Comparison of ENCODE assay signal across 8 cellular contexts in genomic region chr19:40750035-40750284, GRCh38. TPM values are rescaled to one million over a fixed set of nuclear protein-coding genes. Genes with fewer than 3 reads are reported as not detected.
DNase-seq lines count a peak whose midpoint lies in the region; ATAC-seq and TF ChIP-seq lines count a peak whose summit lies in the region.

No MANE protein-coding gene starts in this region.

- CTCF ChIA-PET in activated CD8-positive, alpha-beta T cell treated with anti-CD3 and anti-CD28 coated beads for 36 hours (lab: Charles Lee): interaction anchor here (1.0 to 2.8 kb wide), 5 partner anchors 28 to 115 kb away, joined by 3 to 11 read pairs (median 7); partner anchors contain the start of gene RAB4B

- POLR2A ChIA-PET in activated CD8-positive, alpha-beta T cell treated with anti-CD3 and anti-CD28 coated beads for 36 hours (lab: Charles Lee): interaction anchor here (0.6 to 2.4 kb wide), 10 partner anchors 9 to 534 kb away, joined by 3 to 14 read pairs (median 4); partner anchors contain the start of genes COQ8B, EGLN2, HNRNPUL1 and ITPKC

- no peaks in the 10 kb centered on the region for H4K20me1 ChIP-seq in hepatocyte (ENCODE audit: insufficient read depth, poor library complexity, severe bottlenecking)

- DNase-seq in HFF-Myc (ENCODE audit: extremely low read depth, low read depth) (no peak), hepatocyte (ENCODE audit: low spot score) (no peak), spleen (no peak), NCI-H748 (lab: John Stamatoyannopoulos, UW; ENCODE audit: unreplicated experiment) (no peak), NCI-H524 (lab: John Stamatoyannopoulos, UW) (no peak)
- DNase-seq in activated CD8-positive, alpha-beta T cell treated with anti-CD3 and anti-CD28 coated beads for 36 hours: no peak

- H3K36me3 ChIP-seq in hepatocyte (replicated peaks; ENCODE audit: insufficient read depth, low read depth) (no peaks in the 10 kb centered on the region), spleen (peaks cover 0 to 11% (median 0%) of the 10 kb centered on the region in 6 donors)

- no peaks in the 10 kb centered on the region for H3K27me3 Mint-ChIP-seq in activated CD8-positive, alpha-beta T cell treated with anti-CD3 and anti-CD28 coated beads for 36 hours

- H3K9me3 ChIP-seq in hepatocyte (ENCODE audit: low read depth): no peaks in the 10 kb centered on the region
- no peaks in the 10 kb centered on the region for H3K9me3 ChIP-seq in spleen

- 6% methylated on average over 8 of the region's 8 CpGs for whole genome bisulfite sequencing in hepatocyte (ENCODE audit: low lambda C conversion rate, missing lambda C conversion rate)
- WGBS in spleen, 5 donors: 1 to 4% (median 3%) methylated on average over 8 of the region's 8 CpGs

- H3K79me2 ChIP-seq in hepatocyte: peaks cover 41% of the 10 kb centered on the region

- no peak for TF ChIP-seq POLR2A in spleen (IDR thresholded peaks at IDR 0.05)

- H3K27me3 ChIP-seq in hepatocyte (no peaks in the 10 kb centered on the region), spleen (replicated peaks in 1 of 7) (no peaks in the 10 kb centered on the region)

- no peak for ATAC-seq in activated CD8-positive, alpha-beta T cell treated with anti-CD3 and anti-CD28 coated beads for 36 hours
- ATAC-seq in HG03354 (IDR thresholded peaks at IDR 0.05; ENCODE audit: poor library complexity, severe bottlenecking, unreplicated experiment) (no peak), GM18498 (IDR thresholded peaks at IDR 0.05; ENCODE audit: unreplicated experiment) (no peak)

- peaks cover 27% of the 10 kb centered on the region for H3K4me1 Mint-ChIP-seq in activated CD8-positive, alpha-beta T cell treated with anti-CD3 and anti-CD28 coated beads for 36 hours (ENCODE audit: low read depth)

- no peak for TF ChIP-seq CTCF in HFF-Myc (IDR thresholded peaks at IDR 0.05; ENCODE audit: low read depth, low read length, missing control alignments)
- TF ChIP-seq CTCF in activated CD8-positive, alpha-beta T cell treated with anti-CD3 and anti-CD28 coated beads for 36 hours (IDR thresholded peaks at IDR 0.05): no peak
- no peak for TF ChIP-seq CTCF in hepatocyte (IDR thresholded peaks at IDR 0.05; ENCODE audit: poor library complexity)
- TF ChIP-seq CTCF in spleen (IDR thresholded peaks at IDR 0.05 in 8 of 11, conservative IDR thresholded peaks at IDR 0.05 in 3 of 11): no peak

- H3K4me3 ChIP-seq in HFF-Myc (replicated peaks; ENCODE audit: low read depth, low read length) (peak overlapping the region; percentile 95), hepatocyte (peak overlapping the region; percentile 27), spleen (peak overlapping the region; percentile 42 to 93 (median 65))

- peak overlapping the region; percentile 99 for H3K27ac Mint-ChIP-seq in activated CD8-positive, alpha-beta T cell treated with anti-CD3 and anti-CD28 coated beads for 36 hours

- H3K4me1 ChIP-seq in hepatocyte (ENCODE audit: insufficient read depth) (peaks cover 36% of the 10 kb centered on the region), spleen (peaks cover 29 to 77% (median 56%) of the 10 kb centered on the region in 6 donors)

- H2AFZ ChIP-seq in hepatocyte: no peak overlapping the region

- peak overlapping the region; percentile 94 for H3K4me3 Mint-ChIP-seq in activated CD8-positive, alpha-beta T cell treated with anti-CD3 and anti-CD28 coated beads for 36 hours

- H3K9me2 ChIP-seq in hepatocyte (replicated peaks; ENCODE audit: insufficient read depth): no peaks in the 10 kb centered on the region

- H3K36me3 Mint-ChIP-seq in activated CD8-positive, alpha-beta T cell treated with anti-CD3 and anti-CD28 coated beads for 36 hours (ENCODE audit: low read depth): peaks cover 38% of the 10 kb centered on the region

- no peaks in the 10 kb centered on the region for H3K9me3 Mint-ChIP-seq in activated CD8-positive, alpha-beta T cell treated with anti-CD3 and anti-CD28 coated beads for 36 hours

- peak overlapping the region; percentile 95 for H3K27ac ChIP-seq in hepatocyte
- H3K27ac ChIP-seq in spleen: peak overlapping the region; percentile 77 to 97 (median 96)

- intact Hi-C loops in activated CD8-positive, alpha-beta T cell treated with anti-CD3 and anti-CD28 coated beads for 36 hours (cut with micrococcal nuclease): loop anchor here (5.0 kb wide), 2 partner anchors 33 to 52 kb away; partner anchors contain the start of genes COQ8B and ITPKC
- intact Hi-C loops in spleen (cut with DNase I; ENCODE audit: low total_unique reads): loop anchor here (10.0 kb wide), 1 partner anchor 55 kb away; no protein-coding TSS in a partner anchor

- H3K4me2 ChIP-seq in hepatocyte: peak overlapping the region; percentile 81

RNA-seq across cellular contexts. Expression of gene ACTMAP, which starts 0.3 kb away (rescaled TPM):
- 10 to 100 TPM; 12.8 to 14.2 TPM for total RNA-seq in activated CD8-positive, alpha-beta T cell treated with anti-CD3 and anti-CD28 coated beads for 36 hours
- total RNA-seq in hepatocyte (3.2 and 3.8 TPM in 2 replicates), spleen (10 to 100 TPM in 3 of 7 donors, 1 to 10 TPM in 4; 6.0 to 16.2 (median 9.8) TPM)
- polyA plus RNA-seq in hepatocyte (14.8 and 19.1 TPM in 2 replicates), spleen (1 to 10 TPM; 5.2 to 6.8 (median 5.9) TPM)

RNA-seq across cellular contexts. Expression of gene SNRPA, which starts 1.0 kb away (rescaled TPM):
- 100 to 1,000 TPM; 260 to 281 TPM for total RNA-seq in activated CD8-positive, alpha-beta T cell treated with anti-CD3 and anti-CD28 coated beads for 36 hours
- total RNA-seq in hepatocyte: 25.1 and 33.2 TPM in 2 replicates
- 86.9 and 95.0 TPM in 2 replicates for polyA plus RNA-seq in hepatocyte
- 10 to 100 TPM; 52.9 to 76.9 (median 64.0) TPM for total RNA-seq in spleen
- 10 to 100 TPM; 62.7 to 69.2 (median 67.4) TPM for polyA plus RNA-seq in spleen

RNA-seq across cellular contexts. Expression of gene MIA, which starts 25.4 kb away (rescaled TPM):
- total RNA-seq in activated CD8-positive, alpha-beta T cell treated with anti-CD3 and anti-CD28 coated beads for 36 hours: not detected
- total RNA-seq in hepatocyte (0.88 TPM in 1 of 2 replicates, not detected in the other), spleen (1 to 10 TPM in 1 of 7 donors, not detected in 6; 1.5 TPM)
- polyA plus RNA-seq in hepatocyte (0.86 and 2.0 TPM in 2 replicates), spleen (10 to 100 TPM in 1 of 3 donors, 1 to 10 TPM in 2; 4.5 to 14.2 (median 7.0) TPM)

RNA-seq across cellular contexts. Expression of gene RAB4B, which starts 28.1 kb away (rescaled TPM):
- 10 to 100 TPM; 39.7 to 42.3 TPM for total RNA-seq in activated CD8-positive, alpha-beta T cell treated with anti-CD3 and anti-CD28 coated beads for 36 hours
- total RNA-seq in hepatocyte: 20.2 and 29.1 TPM in 2 replicates
- polyA plus RNA-seq in hepatocyte: 49.3 and 60.8 TPM in 2 replicates
- total RNA-seq in spleen: 10 to 100 TPM; 36.8 to 69.8 (median 53.0) TPM
- 10 to 100 TPM; 78.5 to 95.3 (median 82.2) TPM for polyA plus RNA-seq in spleen

RNA-seq across cellular contexts. Expression of gene ITPKC, which starts 33.0 kb away (rescaled TPM):
- 1 to 10 TPM; 4.8 to 5.2 TPM for total RNA-seq in activated CD8-positive, alpha-beta T cell treated with anti-CD3 and anti-CD28 coated beads for 36 hours
- total RNA-seq in hepatocyte: 52.3 and 52.9 TPM in 2 replicates
- polyA plus RNA-seq in hepatocyte: 67.6 and 75.8 TPM in 2 replicates
- 10 to 100 TPM; 11.1 to 39.2 (median 18.0) TPM for total RNA-seq in spleen
- polyA plus RNA-seq in spleen: 10 to 100 TPM in 1 of 3 donors, 1 to 10 TPM in 2; 6.8 to 14.3 (median 8.6) TPM

Comparison
In these comparisons a context has a peak if more than half of its experiments do, and no peak if none do; other contexts are left out.
1. H3K4me3 ChIP-seq: peak in every context shown above with its lines; median percentile 95 in HFF-Myc; 65 in spleen; 27 in hepatocyte.